10 cellular contexts compared by ENCODE assay signal in the genomic region with DNA sequence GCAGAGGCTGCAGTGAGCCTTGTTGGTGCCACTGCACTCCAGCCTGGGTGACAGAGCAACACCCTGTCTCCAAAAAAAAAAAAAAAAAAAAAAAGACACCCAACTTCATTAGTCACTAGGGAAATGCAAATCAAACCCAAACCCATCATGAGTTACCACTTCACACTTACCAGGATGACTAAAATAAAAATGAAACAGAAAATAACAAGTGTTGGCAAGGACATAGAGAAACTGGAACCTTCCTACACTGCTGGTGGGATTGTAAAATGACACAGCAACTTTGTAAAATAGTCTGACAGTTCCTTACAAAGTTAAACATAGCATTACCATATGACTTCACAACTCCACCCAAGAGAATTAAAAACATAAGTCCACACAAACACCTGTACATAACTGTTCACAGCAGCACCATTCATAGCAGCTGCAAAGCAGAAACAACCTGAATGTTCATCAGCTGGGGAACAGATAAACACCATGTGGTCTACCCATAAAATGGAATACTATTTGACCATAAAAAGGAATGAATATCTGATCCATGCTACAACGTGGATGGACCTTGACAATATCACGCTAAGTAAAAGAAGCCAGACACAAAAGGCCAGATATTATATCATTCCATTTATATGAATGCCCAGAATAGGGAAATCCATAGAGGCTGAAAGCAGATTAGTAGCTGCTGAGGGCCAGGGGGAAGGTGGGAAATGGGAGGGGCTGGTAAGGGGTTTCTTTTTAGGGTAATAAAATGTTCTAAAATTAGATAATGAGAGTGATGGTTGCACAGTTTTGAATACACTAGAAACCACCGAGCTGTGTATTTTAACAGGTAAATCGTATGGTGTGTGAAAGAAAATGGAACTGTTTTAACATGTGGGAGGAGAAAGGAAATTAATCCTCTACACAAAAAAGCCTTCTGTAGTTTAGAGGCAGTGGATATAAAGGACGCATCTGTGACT. TPM values are rescaled to one million over a fixed set of nuclear protein-coding genes. Genes with fewer than 3 reads are reported as not detected.
DNase-seq lines count a peak whose midpoint lies in the region; ATAC-seq and TF ChIP-seq lines count a peak whose summit lies in the region.
"Had no signal": no experiment of that assay in that cellular context is flagged by ENCODE, and none has a peak within 500 bp of the region (broad histone marks: within the 10 kb centered on the region; RNA-seq: fewer than 3 reads in every experiment).

No MANE protein-coding gene starts in this region.

- H3K27ac Mint-ChIP-seq in activated naive CD8-positive, alpha-beta T cell treated with anti-CD3 and anti-CD28 coated beads for 36 hours, result peak overlapping the region; percentile 95

- H3K4me3 ChIP-seq in testis (no peak overlapping the region), A673 (ENCODE audit: low read depth, low read length, poor library complexity, severe bottlenecking) (no peak overlapping the region)

- H3K27ac ChIP-seq in testis (no peak overlapping the region), A673 (ENCODE audit: low read depth, low read length, poor library complexity, severe bottlenecking) (no peak overlapping the region)

- H3K27me3 ChIP-seq in testis, result no peaks in the 10 kb centered on the region
- H3K27me3 ChIP-seq in A673 (replicated peaks; ENCODE audit: insufficient read depth, low read depth, low read length, poor library complexity), result no peaks in the 10 kb centered on the region

- no peak for DNase-seq in activated naive CD8-positive, alpha-beta T cell treated with anti-CD3 and anti-CD28 coated beads for 36 hours
- no peak for DNase-seq in testis
- DNase-seq in SIG-M5 treated with dmso at 0.1 percent for 504 hours (lab: John Stamatoyannopoulos, UW; ENCODE audit: unreplicated experiment), result no peak
- DNase-seq in Kasumi-1 (lab: John Stamatoyannopoulos, UW), result no peak
- no peak for DNase-seq in A673 (ENCODE audit: low spot score)
- DNase-seq: activated CD4-positive, alpha-beta T cell treated with anti-CD3 and anti-CD28 coated beads for 48 hours; dermis blood vessel endothelial cell had no signal

- POLR2A ChIA-PET in A673 (lab: Charles Lee; ENCODE audit: low non-redundant PET), result no interaction called here

- peaks cover 34% of the 10 kb centered on the region for H3K4me1 Mint-ChIP-seq in activated naive CD8-positive, alpha-beta T cell treated with anti-CD3 and anti-CD28 coated beads for 36 hours

- no peaks in the 10 kb centered on the region for H3K9me3 ChIP-seq in testis
- peaks cover 6% of the 10 kb centered on the region for H3K9me3 ChIP-seq in A673 (ENCODE audit: low read depth, low read length, poor library complexity, severe bottlenecking)

- CTCF ChIA-PET in A673 (lab: Charles Lee), result no interaction called here

- H3K4me3 Mint-ChIP-seq in activated naive CD8-positive, alpha-beta T cell treated with anti-CD3 and anti-CD28 coated beads for 36 hours, result no peak overlapping the region

- no peaks in the 10 kb centered on the region for H3K4me1 ChIP-seq in testis
- no peaks in the 10 kb centered on the region for H3K4me1 ChIP-seq in A673 (ENCODE audit: insufficient read depth, low read length, poor library complexity, severe bottlenecking)

- TF ChIP-seq CTCF in testis (IDR thresholded peaks at IDR 0.05), result no peak
- TF ChIP-seq CTCF in A673 (conservative IDR thresholded peaks at IDR 0.05; ENCODE audit: low read depth, low read length), result no peak

- ATAC-seq in GM18520 (IDR thresholded peaks at IDR 0.05; ENCODE audit: unreplicated experiment), result peak; percentile 95
- ATAC-seq in GM21423 (IDR thresholded peaks at IDR 0.05; ENCODE audit: unreplicated experiment), result peak; percentile 89
- peak; percentile 77 for ATAC-seq in HG03159 (IDR thresholded peaks at IDR 0.05; ENCODE audit: unreplicated experiment)

- no peak for TF ChIP-seq POLR2A in testis (IDR thresholded peaks at IDR 0.05)

- peaks cover 14% of the 10 kb centered on the region for H3K9me3 Mint-ChIP-seq in activated naive CD8-positive, alpha-beta T cell treated with anti-CD3 and anti-CD28 coated beads for 36 hours

- peaks cover 34% of the 10 kb centered on the region for H3K36me3 Mint-ChIP-seq in activated naive CD8-positive, alpha-beta T cell treated with anti-CD3 and anti-CD28 coated beads for 36 hours

- 84 to 91% methylated on average over 5 of the region's 5 CpGs for WGBS in testis, 2 donors

- BruUV-seq in A673 (replicated peaks; lab: Mats Ljungman, UMichigan), result no TSS peak

- no peaks in the 10 kb centered on the region for H3K36me3 ChIP-seq in testis (ENCODE audit: low read depth, missing control alignments)
- no peaks in the 10 kb centered on the region for H3K36me3 ChIP-seq in A673 (ENCODE audit: insufficient read depth, low read length, poor library complexity, severe bottlenecking)

- H3K27me3 Mint-ChIP-seq in activated naive CD8-positive, alpha-beta T cell treated with anti-CD3 and anti-CD28 coated beads for 36 hours, result no peaks in the 10 kb centered on the region

- intact Hi-C loops in testis (cut with DNase I; ENCODE audit: low total_unique reads) (no loop called here), A673 (cut with micrococcal nuclease; ENCODE audit: unreplicated experiment) (loop anchor here (10.0 kb wide), 1 partner anchor 65 kb away; no protein-coding TSS in a partner anchor)

RNA-seq across cellular contexts. Expression of gene CD99L2, which starts 18.3 kb away (rescaled TPM):
- 1 to 10 TPM; 8.0 to 9.1 TPM for total RNA-seq in activated naive CD8-positive, alpha-beta T cell treated with anti-CD3 and anti-CD28 coated beads for 36 hours
- total RNA-seq in testis, result 10 to 100 TPM; 35.4 to 56.6 TPM
- polyA plus RNA-seq in testis (ENCODE audit: insufficient read depth, low read depth, low replicate concordance), result 36.5 TPM
- 29.5 and 34.1 TPM in 2 replicates for total RNA-seq in A673 (2021)
